ENCODE assay signal across 2 cellular contexts in genomic region chr21:15054606-15055239, GRCh38.
TF ChIP-seq lines count a peak whose summit lies in the region.

No MANE protein-coding gene starts in this region.

TF ChIP-seq in IMR-90, 13 proteins besides CTCF, POLR2A, EP300 and RAD21:
- TF ChIP-seq ELK1 (IDR thresholded peaks at IDR 0.05; ENCODE audit: borderline replicate concordance, low read depth, low read length): no peak
- TF ChIP-seq FOS (IDR thresholded peaks at IDR 0.05; ENCODE audit: low read depth, low read length): no peak
- TF ChIP-seq SMC3 (IDR thresholded peaks at IDR 0.05; ENCODE audit: low read depth, low read length): no peak
- TF ChIP-seq USF2 (IDR thresholded peaks at IDR 0.05; ENCODE audit: low read depth, low read length): no peak
- TF ChIP-seq MAFK (IDR thresholded peaks at IDR 0.05; ENCODE audit: low read depth, low read length): no peak
- no peak for TF ChIP-seq MXI1 (IDR thresholded peaks at IDR 0.05; ENCODE audit: borderline replicate concordance, low read depth, low read length)
- TF ChIP-seq CEBPB (IDR thresholded peaks at IDR 0.05; ENCODE audit: low read depth, low read length): no peak
- no peak for TF ChIP-seq RFX5 (IDR thresholded peaks at IDR 0.05; ENCODE audit: low read depth, low read length)
- TF ChIP-seq NFE2L2 (IDR thresholded peaks at IDR 0.05; ENCODE audit: low read depth, low read length): no peak
- no peak for TF ChIP-seq CHD1 (IDR thresholded peaks at IDR 0.05; ENCODE audit: low read depth, low read length)
- TF ChIP-seq BHLHE40 (IDR thresholded peaks at IDR 0.05; ENCODE audit: low read depth, low read length): no peak
- no peak for TF ChIP-seq RCOR1 (IDR thresholded peaks at IDR 0.05; ENCODE audit: insufficient replicate concordance, low read length)
- TF ChIP-seq MAZ (IDR thresholded peaks at IDR 0.05; ENCODE audit: borderline replicate concordance, low read depth, low read length): no peak
TF ChIP-seq in IMR-90: peak in this region for 0.

TF ChIP-seq in H1, 55 proteins besides CTCF, POLR2A, EP300 and RAD21:
- TF ChIP-seq CBX8 (IDR thresholded peaks at IDR 0.05; ENCODE audit: borderline replicate concordance, low read depth, low read length): no peak
- no peak for TF ChIP-seq ATF2 (IDR thresholded peaks at IDR 0.05; ENCODE audit: low read length)
- TF ChIP-seq KDM4A (IDR thresholded peaks at IDR 0.05; ENCODE audit: low read depth, low read length, severe bottlenecking): no peak
- no peak for TF ChIP-seq CEBPB (IDR thresholded peaks at IDR 0.05; ENCODE audit: low read depth, low read length)
- no peak for TF ChIP-seq TCF12 (IDR thresholded peaks at IDR 0.05; ENCODE audit: low read depth, low read length)
- TF ChIP-seq YY1 (IDR thresholded peaks at IDR 0.05; ENCODE audit: low read depth, low read length): no peak
- TF ChIP-seq MAX (IDR thresholded peaks at IDR 0.05): no peak
- TF ChIP-seq RNF2 (IDR thresholded peaks at IDR 0.05; ENCODE audit: borderline replicate concordance, low read depth, low read length, missing control alignments, poor library complexity, severe bottlenecking): no peak
- TF ChIP-seq CHD1 (IDR thresholded peaks at IDR 0.05; ENCODE audit: low read depth, low read length): no peak
